Comparison of ENCODE assay signal across 19 cellular contexts in genomic region chr5:73892218-73892617, GRCh38.
DNase-seq lines count a peak whose midpoint lies in the region; ATAC-seq and TF ChIP-seq lines count a peak whose summit lies in the region.
"Had no signal": no experiment of that assay in that cellular context is flagged by ENCODE, and none has a peak within 500 bp of the region (broad histone marks: within the 10 kb centered on the region; RNA-seq: fewer than 3 reads in every experiment).

No MANE protein-coding gene starts in this region.

- no peak overlapping the region for H3K27ac ChIP-seq in mammary epithelial cell (ENCODE audit: insufficient read depth, low read depth, low read length)
- peak overlapping the region; percentile 87 for H3K27ac ChIP-seq in GM23248
- H3K27ac ChIP-seq in epithelial cell of prostate: peak overlapping the region; percentile 28
- H3K27ac ChIP-seq: 22Rv1; BLaER1 treated with 17β-estradiol and CSF1 and Interleukin-3, amounts not matched to agents 10 nM and 100 nM had no signal

- H3K27me3 ChIP-seq in mammary epithelial cell (ENCODE audit: insufficient read depth, low read length): no peaks in the 10 kb centered on the region
- no peaks in the 10 kb centered on the region for H3K27me3 ChIP-seq in GM23248 (replicated peaks; ENCODE audit: insufficient read depth)
- H3K27me3 ChIP-seq: BE2C; BLaER1 treated with 17β-estradiol and CSF1 and Interleukin-3, amounts not matched to agents 10 nM and 100 nM had no signal

- dilution Hi-C loops in mammary epithelial cell (cut with HindIII; ENCODE audit: low sequenced_read_pairs): no loop called here

- peak overlapping the region; percentile 14 for H3K27ac Mint-ChIP-seq in MCF 10A (ENCODE audit: low read depth, unreplicated experiment)
- H3K27ac Mint-ChIP-seq: CD14-positive monocyte; CD4-positive, alpha-beta T cell; CD8-positive, alpha-beta memory T cell had no signal

- H3F3A ChIP-seq in GM23248 (ENCODE audit: insufficient read depth): peaks cover 14% of the 10 kb centered on the region

- H4K20me1 ChIP-seq in mammary epithelial cell (ENCODE audit: insufficient read depth, low read length): no peaks in the 10 kb centered on the region
- H4K20me1 ChIP-seq in GM23248 (ENCODE audit: insufficient read depth): no peaks in the 10 kb centered on the region
- H4K20me1 ChIP-seq: BLaER1 treated with 17β-estradiol and CSF1 and Interleukin-3, amounts not matched to agents 10 nM and 100 nM had no signal

- H3K27me3 Mint-ChIP-seq in MCF 10A (ENCODE audit: insufficient read depth, unreplicated experiment): no peaks in the 10 kb centered on the region

- POLR2A ChIA-PET in MCF 10A (lab: Yijun Ruan, JAX): interaction anchor here (0.6 to 1.0 kb wide), 2 partner anchors 380 to 755 kb away, joined by 3 read pairs; no protein-coding TSS in a partner anchor

- H3K4me1 Mint-ChIP-seq in MCF 10A (ENCODE audit: insufficient read depth, unreplicated experiment): peaks cover 23% of the 10 kb centered on the region
- H3K4me1 Mint-ChIP-seq: CD8-positive, alpha-beta memory T cell had no signal

- H3K4me1 ChIP-seq in mammary epithelial cell (ENCODE audit: insufficient read depth, low read length): no peaks in the 10 kb centered on the region
- peaks cover 12% of the 10 kb centered on the region for H3K4me1 ChIP-seq in GM23248 (ENCODE audit: insufficient read depth)
- H3K4me1 ChIP-seq: BE2C had no signal

- BruUV-seq in MCF 10A (replicated peaks; lab: Mats Ljungman, UMichigan) (no TSS peak), mammary epithelial cell (replicated peaks; lab: Mats Ljungman, UMichigan) (no TSS peak)

- no peaks in the 10 kb centered on the region for H3K9me2 ChIP-seq in GM23248 (ENCODE audit: insufficient read depth)

- DNase-seq in MCF 10A (ENCODE audit: unreplicated experiment): no peak
- DNase-seq in mammary epithelial cell: no peak
- DNase-seq in GM23248: no peak
- no peak for DNase-seq in epithelial cell of prostate (ENCODE audit: low read depth, low spot score)
- DNase-seq in germinal center (ENCODE audit: low spot score): no peak
- no peak for DNase-seq in GM20000 (ENCODE audit: low spot score)
- DNase-seq: ACHN; AML-193; BE2C; CD4-positive, alpha-beta T cell; CD8-positive, alpha-beta memory T cell; DMS53; DMS79 treated with DMSO at 0.1 percent for 48 hours; GOT3; H7 had no signal

- H3K36me3 Mint-ChIP-seq in MCF 10A (ENCODE audit: insufficient read depth, unreplicated experiment): peaks cover 71% of the 10 kb centered on the region
- H3K36me3 Mint-ChIP-seq: CD14-positive monocyte; CD8-positive, alpha-beta memory T cell had no signal

- no peak overlapping the region for H3K4me2 ChIP-seq in mammary epithelial cell (ENCODE audit: insufficient read depth, low read depth, low read length)
- H3K4me2 ChIP-seq in GM23248 (ENCODE audit: unreplicated experiment): peak overlapping the region; percentile 3
- H3K4me2 ChIP-seq: BLaER1 treated with 17β-estradiol and CSF1 and Interleukin-3, amounts not matched to agents 10 nM and 100 nM had no signal

- no peak overlapping the region for H3K4me3 Mint-ChIP-seq in MCF 10A (ENCODE audit: unreplicated experiment)
- H3K4me3 Mint-ChIP-seq: CD14-positive monocyte; CD4-positive, alpha-beta T cell; CD8-positive, alpha-beta memory T cell had no signal

- H2AFZ ChIP-seq in mammary epithelial cell (ENCODE audit: low read depth, low read length) (no peak overlapping the region), GM23248 (no peak overlapping the region)

- CTCF ChIA-PET in MCF 10A (lab: Yijun Ruan, JAX) (interaction anchor here (0.6 to 3.0 kb wide), 2 partner anchors 10 to 11 kb away, joined by 3 to 15 read pairs; no protein-coding TSS in a partner anchor), mammary epithelial cell (lab: Charles Lee; ENCODE audit: low non-redundant PET) (no interaction called here)

- H3K4me3 ChIP-seq in mammary epithelial cell (replicated peaks in 1 of 3; ENCODE audit: insufficient read depth in 1 of 3, low read depth in 2 of 3, low read length in 3 of 3) (no peak overlapping the region), GM23248 (no peak overlapping the region)
- H3K4me3 ChIP-seq: BLaER1 treated with 17β-estradiol and CSF1 and Interleukin-3, amounts not matched to agents 10 nM and 100 nM had no signal

- H3K9me3 Mint-ChIP-seq in MCF 10A (ENCODE audit: unreplicated experiment): no peaks in the 10 kb centered on the region
- H3K9me3 Mint-ChIP-seq: CD4-positive, alpha-beta T cell; CD8-positive, alpha-beta memory T cell had no signal

- TF ChIP-seq CTCF in MCF 10A (IDR thresholded peaks at IDR 0.05; ENCODE audit: unreplicated experiment) (no peak), mammary epithelial cell (conservative IDR thresholded peaks at IDR 0.05 in 1 of 2, IDR thresholded peaks at IDR 0.05 in 1 of 2; ENCODE audit: extremely low read depth in 1 of 2, insufficient read depth in 1 of 2, low read depth in 1 of 2, low read length in 2 of 2) (no peak), GM20000 (IDR thresholded peaks at IDR 0.05; ENCODE audit: extremely low read depth, missing control alignments) (no peak)

- H3K9me3 ChIP-seq in mammary epithelial cell (replicated peaks; ENCODE audit: insufficient read depth, low read length) (no peaks in the 10 kb centered on the region), GM23248 (ENCODE audit: low read depth) (no peaks in the 10 kb centered on the region)
- H3K9me3 ChIP-seq: BE2C; BLaER1 treated with 17β-estradiol and CSF1 and Interleukin-3, amounts not matched to agents 10 nM and 100 nM had no signal

- WGBS in mammary epithelial cell (ENCODE audit: low coverage, missing lambda C conversion rate): 100% methylated on average over 6 of the region's 6 CpGs
- WGBS in GM23248 (ENCODE audit: low coverage in 1 of 2, low lambda C conversion rate in 2 of 2, missing lambda C conversion rate in 2 of 2), 2 experiments: 98 to 100% methylated on average over 6 of the region's 6 CpGs

- ATAC-seq in HG03108 (IDR thresholded peaks at IDR 0.05; ENCODE audit: unreplicated experiment): no peak

- intact Hi-C loops in MCF 10A (cut with micrococcal nuclease): no loop called here
- intact Hi-C loops in mammary epithelial cell (cut with micrococcal nuclease): no loop called here

- H3K36me3 ChIP-seq in mammary epithelial cell (ENCODE audit: insufficient read depth, low read length): peaks cover 29% of the 10 kb centered on the region
- H3K36me3 ChIP-seq in GM23248 (ENCODE audit: low read depth): no peaks in the 10 kb centered on the region
- H3K36me3 ChIP-seq: BLaER1 treated with 17β-estradiol and CSF1 and Interleukin-3, amounts not matched to agents 10 nM and 100 nM had no signal

- H3K79me2 ChIP-seq in mammary epithelial cell (ENCODE audit: insufficient read depth, low read length) (no peaks in the 10 kb centered on the region), GM23248 (ENCODE audit: insufficient read depth) (no peaks in the 10 kb centered on the region)

- in situ Hi-C loops in mammary epithelial cell (cut with MboI; ENCODE audit: low sequenced_read_pairs in 2 of 2): loop anchor here in 1 of 2 donors (25.0 kb wide), 1 partner anchor 1020 kb away; no protein-coding TSS in a partner anchor
- in situ Hi-C loops in GM23248 (cut with MboI): no loop called here

- no peak overlapping the region for H3K9ac ChIP-seq in mammary epithelial cell (ENCODE audit: insufficient read depth, low read length)
- H3K9ac ChIP-seq in GM23248: no peak overlapping the region
- H3K9ac ChIP-seq: BLaER1 treated with 17β-estradiol and CSF1 and Interleukin-3, amounts not matched to agents 10 nM and 100 nM had no signal
